24 cellular contexts compared by ENCODE assay signal in the genomic region with DNA sequence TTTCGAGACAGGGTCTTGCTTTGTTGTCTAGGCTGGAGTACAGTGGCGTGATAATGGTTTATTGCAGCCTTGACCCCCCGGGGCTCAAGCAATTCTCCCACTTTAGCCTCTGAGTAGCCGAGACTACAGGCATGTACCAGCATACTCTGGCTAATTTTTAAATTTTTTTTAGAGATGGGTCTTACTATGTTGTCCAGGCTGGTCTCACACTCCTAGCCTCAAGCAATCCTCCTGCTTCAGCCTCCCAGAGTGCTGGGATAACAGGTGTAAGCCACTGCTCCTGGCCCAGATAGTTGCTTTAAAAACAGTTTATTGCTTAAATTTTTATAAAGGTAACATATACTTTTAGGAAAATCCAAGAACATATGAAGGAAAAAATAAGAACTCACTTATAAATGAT. TPM values are rescaled to one million over a fixed set of nuclear protein-coding genes. Genes with fewer than 3 reads are reported as not detected.
"Had no signal": no experiment of that assay in that cellular context is flagged by ENCODE, and none has a peak within 500 bp of the region (broad histone marks: within the 10 kb centered on the region; RNA-seq: fewer than 3 reads in every experiment).

No MANE protein-coding gene starts in this region.

- H3K4me1 Mint-ChIP-seq: brain had no signal

- FAIRE-seq: astrocyte had no signal

- H3K4me3 Mint-ChIP-seq: activated CD4-positive, alpha-beta T cell treated with anti-CD3 and anti-CD28 coated beads for 36 hours; activated CD8-positive, alpha-beta T cell treated with anti-CD3 and anti-CD28 coated beads for 36 hours; activated naive CD8-positive, alpha-beta T cell; brain had no signal

- H3K27me3 Mint-ChIP-seq: activated naive CD8-positive, alpha-beta T cell had no signal

- H3K9me3 Mint-ChIP-seq: activated CD8-positive, alpha-beta T cell treated with anti-CD3 and anti-CD28 coated beads for 36 hours had no signal

- DNase-seq: activated CD4-positive, alpha-beta T cell treated with anti-CD3 and anti-CD28 coated beads for 36 hours; activated CD4-positive, alpha-beta T cell treated with anti-CD3 and anti-CD28 coated beads, Interleukin-2, amount 50 U/mL, for 1 hour; activated CD8-positive, alpha-beta memory T cell treated with anti-CD3 and anti-CD28 coated beads, Interleukin-2, amount 50 U/mL, for 4 hours; activated CD8-positive, alpha-beta T cell treated with anti-CD3 and anti-CD28 coated beads for 36 hours; activated naive CD4-positive, alpha-beta T cell treated with Interleukin-2 at 50 U/mL for 16 hours; amygdala; Karpas-422; MM.1S; NCI-H1105; NCI-H1436; NCI-H1694 treated with DMSO at 0.1 percent for 48 hours; NCI-H2029 treated with DMSO at 0.1 percent for 48 hours; NCI-H345; NCI-H510A treated with DMSO at 0.1 percent for 48 hours; NCI-H69; NK-92 treated with Interleukin-12 subunit alpha and Interleukin-12 subunit beta, amount 100 ng/mL, for 24 hours; OCI-M1; SIG-M5; T-helper 1 cell had no signal

- H3K27ac Mint-ChIP-seq: activated CD4-positive, alpha-beta T cell treated with anti-CD3 and anti-CD28 coated beads for 36 hours; activated CD8-positive, alpha-beta T cell treated with anti-CD3 and anti-CD28 coated beads for 36 hours; activated naive CD8-positive, alpha-beta T cell had no signal

- H3K36me3 Mint-ChIP-seq: activated naive CD8-positive, alpha-beta T cell; brain had no signal

- H3K27ac ChIP-seq: VCaP had no signal

RNA-seq across cellular contexts. Expression of a gene that starts 40.8 kb away (rescaled TPM):
- total RNA-seq: activated CD4-positive, alpha-beta T cell treated with anti-CD3 and anti-CD28 coated beads for 36 hours; activated CD8-positive, alpha-beta T cell treated with anti-CD3 and anti-CD28 coated beads for 36 hours; astrocyte; T-helper 2 cell treated with Interferon-gamma antibody and Interleukin-4, amounts not matched to agents 100 ng/mL and 5 ng/mL, for 36 hours had no signal
